17 cellular contexts compared by ENCODE assay signal in the genomic region with DNA sequence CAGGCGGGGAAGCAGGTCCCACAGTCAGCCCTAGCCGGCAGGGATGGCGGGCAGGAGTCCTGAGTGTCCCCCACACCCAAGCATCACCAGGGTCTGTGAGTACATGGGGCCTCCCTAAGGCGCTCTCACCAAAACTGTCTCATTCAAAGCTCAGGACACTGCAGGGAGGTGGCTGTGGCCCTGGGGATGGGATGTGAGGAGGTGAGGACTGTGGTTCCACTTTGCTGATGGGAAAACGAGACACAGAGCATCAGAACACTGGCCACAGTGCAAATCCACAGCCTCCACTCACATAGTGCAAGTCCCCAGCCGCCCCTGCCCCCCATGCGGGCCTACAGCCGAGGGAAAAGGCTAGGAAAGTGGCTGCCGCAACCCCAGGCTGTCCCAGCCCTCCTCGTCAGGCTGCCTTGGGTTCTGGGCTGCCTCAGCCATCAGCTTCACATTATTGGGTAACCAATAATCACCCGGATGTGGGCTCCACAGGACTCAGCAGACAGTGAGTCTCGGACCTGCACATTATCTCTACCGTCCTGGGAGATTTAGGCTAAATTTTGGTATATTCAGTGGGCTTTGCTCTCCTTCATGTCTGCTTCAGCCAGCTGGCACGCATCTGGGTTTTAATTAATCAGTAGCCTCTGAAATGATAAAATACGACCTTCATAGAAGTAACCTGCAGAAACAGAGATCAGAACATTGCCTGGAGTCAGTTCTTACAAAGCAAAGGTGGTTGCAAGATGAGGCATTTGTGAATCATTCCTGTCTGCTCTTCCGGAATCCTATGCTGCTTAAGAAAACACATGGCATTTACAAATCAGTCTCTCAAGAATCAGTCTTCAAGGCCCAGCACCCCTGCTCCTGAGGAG.
A peak's percentile ranks its signal among the peaks of the same experiment; 100 is the strongest.
DNase-seq lines count a peak whose midpoint lies in the region; FAIRE-seq and TF ChIP-seq lines count a peak whose summit lies in the region.
"Had no signal": no experiment of that assay in that cellular context is flagged by ENCODE, and none has a peak within 500 bp of the region (broad histone marks: within the 10 kb centered on the region; RNA-seq: fewer than 3 reads in every experiment).

No MANE protein-coding gene starts in this region.

- H3K27ac ChIP-seq in spleen (no peak overlapping the region), mesenchymal stem cell (ENCODE audit: low read length, poor library complexity, severe bottlenecking) (no peak overlapping the region)

- no peak overlapping the region for H3K4me2 ChIP-seq in mesenchymal stem cell (ENCODE audit: low read length, poor library complexity, severe bottlenecking)

- H3K36me3 ChIP-seq in spleen (no peaks in the 10 kb centered on the region), mesenchymal stem cell (ENCODE audit: control insufficient read depth in 1 of 2, insufficient read depth in 2 of 2, low read depth in 1 of 2, low read length in 2 of 2) (no peaks in the 10 kb centered on the region)

- peaks cover 0 to 23% (median 0%) of the 10 kb centered on the region in 7 donors for H3K27me3 ChIP-seq in spleen (replicated peaks in 1 of 7)
- H3K27me3 ChIP-seq in mesenchymal stem cell (ENCODE audit: control insufficient read depth in 1 of 2, insufficient read depth in 1 of 2, low read length in 2 of 2): no peaks in the 10 kb centered on the region

- no peaks in the 10 kb centered on the region for H3K4me1 ChIP-seq in spleen
- H3K4me1 ChIP-seq in mesenchymal stem cell (ENCODE audit: control insufficient read depth, insufficient read depth, low read depth, low read length): no peaks in the 10 kb centered on the region

- H2BK15ac ChIP-seq in mesenchymal stem cell (ENCODE audit: low read depth, poor library complexity, severe bottlenecking): no peak overlapping the region

- no peaks in the 10 kb centered on the region for H3K79me1 ChIP-seq in mesenchymal stem cell (replicated peaks; ENCODE audit: low read length, poor library complexity, severe bottlenecking)

- H3K14ac ChIP-seq in mesenchymal stem cell (ENCODE audit: low read length in 2 of 2): no peak overlapping the region

- no peak overlapping the region for H2BK120ac ChIP-seq in mesenchymal stem cell (ENCODE audit: low read depth, low read length)

- no peak for TF ChIP-seq POLR2A in spleen (IDR thresholded peaks at IDR 0.05)

- H3K4me3 ChIP-seq in spleen: no peak overlapping the region
- peak overlapping the region in 1 of 2 experiments; percentile 18 for H3K4me3 ChIP-seq in mesenchymal stem cell (ENCODE audit: insufficient read depth in 1 of 2, low read depth in 1 of 2, low read length in 2 of 2)

- H3K9ac ChIP-seq in mesenchymal stem cell (ENCODE audit: low read length): no peak overlapping the region

- H3K4ac ChIP-seq in mesenchymal stem cell (ENCODE audit: low read depth in 1 of 2, low read length in 2 of 2): no peak overlapping the region

- H2AK5ac ChIP-seq in mesenchymal stem cell (ENCODE audit: low read length, severe bottlenecking): no peak overlapping the region

- TF ChIP-seq CTCF in spleen (IDR thresholded peaks at IDR 0.05 in 8 of 11, conservative IDR thresholded peaks at IDR 0.05 in 3 of 11): no peak

- FAIRE-seq in frontal cortex (lab: Jason Lieb, UNC): no peak
- FAIRE-seq: D721Med, H54 had no signal

- 76 to 81% (median 76%) methylated on average over 14 to 16 of the region's 16 CpGs for WGBS in spleen, 5 donors
- WGBS in mesenchymal stem cell: 66% methylated on average over 14 of the region's 16 CpGs

- H3K18ac ChIP-seq in mesenchymal stem cell (ENCODE audit: low read depth in 1 of 2, low read length in 2 of 2): no peak overlapping the region

- intact Hi-C loops in spleen (cut with DNase I; ENCODE audit: low total_unique reads): no loop called here

- no peak overlapping the region for H2BK5ac ChIP-seq in mesenchymal stem cell (ENCODE audit: low read depth, low read length, poor library complexity, severe bottlenecking)

- H4K91ac ChIP-seq in mesenchymal stem cell (ENCODE audit: low read length): no peak overlapping the region

- no peak overlapping the region for H3K23ac ChIP-seq in mesenchymal stem cell (ENCODE audit: low read length in 2 of 2)

- H3K9me3 ChIP-seq in spleen: no peaks in the 10 kb centered on the region
- no peaks in the 10 kb centered on the region for H3K9me3 ChIP-seq in mesenchymal stem cell (ENCODE audit: control insufficient read depth, low read length)

- no peak overlapping the region for H2AFZ ChIP-seq in mesenchymal stem cell (ENCODE audit: low read depth, low read length)

- DNase-seq in A172 (ENCODE audit: low spot score) (peak; percentile 38), HK-2 (ENCODE audit: unreplicated experiment) (peak; percentile 19), ecto neural progenitor cell (ENCODE audit: low spot score) (peak; percentile 35), spleen (peak; percentile 64), GDM1 (lab: John Stamatoyannopoulos, UW) (no peak), mesenchymal stem cell (no peak), frontal cortex (ENCODE audit: low spot score in 2 of 2) (no peak)
- DNase-seq: CD4-positive, alpha-beta memory T cell; IMR-90; Kasumi-1; NCI-H1417; NCI-H2029; NCI-H2171 treated with DMSO at 0.1 percent for 48 hours; NCI-H82; RPMI8226 had no signal

- H2BK12ac ChIP-seq in mesenchymal stem cell (ENCODE audit: low read length in 2 of 2): no peak overlapping the region

- no peak overlapping the region for H4K8ac ChIP-seq in mesenchymal stem cell (ENCODE audit: low read length)

Comparison
In these comparisons a context has a peak if more than half of its experiments do, and no peak if none do; other contexts are left out.
1. DNase-seq: peak in A172 (single experiment), HK-2 (single experiment), ecto neural progenitor cell (single experiment) and spleen (single experiment); none in GDM1 (single experiment), mesenchymal stem cell (single experiment) and frontal cortex (0 of 2).